ENCODE assay signal across 15 cellular contexts in the genomic region with DNA sequence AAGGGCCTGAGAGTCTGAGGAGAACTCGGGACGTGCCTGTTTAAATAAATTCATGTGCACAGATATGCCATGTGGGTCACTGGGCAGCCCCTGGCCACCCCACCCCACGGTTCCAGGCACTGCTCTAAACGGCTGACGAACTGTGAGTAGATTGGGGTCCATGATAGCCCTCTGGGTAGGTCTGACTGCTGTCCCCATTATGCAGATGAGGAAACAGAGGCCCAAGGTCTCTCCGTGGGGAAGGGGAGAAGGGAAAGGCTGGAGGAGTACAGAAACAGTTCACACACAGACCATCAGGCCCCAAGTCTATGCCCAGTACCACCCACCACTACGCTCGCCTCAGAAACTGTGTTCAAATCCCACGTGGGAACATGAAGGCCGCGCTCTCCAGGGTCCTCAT. TPM values are rescaled to one million over a fixed set of nuclear protein-coding genes. Genes with fewer than 3 reads are reported as not detected.
DNase-seq lines count a peak whose midpoint lies in the region; ATAC-seq and TF ChIP-seq lines count a peak whose summit lies in the region.
"Had no signal": no experiment of that assay in that cellular context is flagged by ENCODE, and none has a peak within 500 bp of the region (broad histone marks: within the 10 kb centered on the region; RNA-seq: fewer than 3 reads in every experiment).

No MANE protein-coding gene starts in this region.

- H3K9me3 ChIP-seq in tibial artery: no peaks in the 10 kb centered on the region
- H3K9me3 ChIP-seq: lower lobe of right lung, testis had no signal

- peak overlapping the region; percentile 86 to 93 for H3K27ac ChIP-seq in tibial artery
- H3K27ac ChIP-seq: lower lobe of right lung had no signal

- intact Hi-C loops in natural killer cell (cut with micrococcal nuclease): loop anchor here (10.0 kb wide), 1 partner anchor 68 kb away; the partner anchor contains the start of gene GALP
- intact Hi-C loops in dendritic cell treated with granulocyte-macrophage colony-stimulating factor and Interleukin-4, amounts not matched to agents 40 ng/mL and 50 ng/mL, for 4 days (cut with micrococcal nuclease): no loop called here
- intact Hi-C loops in tibial artery (cut with DNase I; ENCODE audit: low total_unique reads): loop anchor here (10.0 kb wide), 1 partner anchor 208 kb away; the partner anchor contains the start of gene ZSCAN5A

- DNase-seq in natural killer cell treated with Interleukin-12 subunit alpha and Interleukin-12 subunit beta and Interleukin-15 and Interleukin-18, amount 100 ng/mL, for 72 hours (ENCODE audit: low spot score): peak; percentile 44
- DNase-seq in natural killer cell (no peak), tibial artery (no peak), CD1c-positive myeloid dendritic cell (ENCODE audit: extremely low spot score) (no peak), GM19238 (ENCODE audit: insufficient read length, low spot score) (no peak)
- DNase-seq: activated CD4-positive, alpha-beta T cell treated with anti-CD3 and anti-CD28 coated beads for 48 hours; Karpas-422; NCI-H1092; NCI-H2081 treated with DMSO at 0.1 percent for 48 hours; NCI-H510A treated with DMSO at 0.1 percent for 48 hours; testis had no signal

- peaks cover 5 to 19% (median 13%) of the 10 kb centered on the region in 3 donors for H3K36me3 ChIP-seq in tibial artery

- no peak overlapping the region for H3K27ac Mint-ChIP-seq in natural killer cell treated with Interleukin-12 subunit alpha and Interleukin-12 subunit beta and Interleukin-15 and Interleukin-18, amount 100 ng/mL, for 72 hours
- H3K27ac Mint-ChIP-seq in natural killer cell: peak overlapping the region in 1 of 2 donors; percentile 75
- H3K27ac Mint-ChIP-seq in dendritic cell treated with granulocyte-macrophage colony-stimulating factor and Interleukin-4, amounts not matched to agents 40 ng/mL and 50 ng/mL, for 4 days: peak overlapping the region; percentile 67
- peak overlapping the region; percentile 67 to 78 (median 68) for H3K27ac Mint-ChIP-seq in nephron

- ATAC-seq in natural killer cell treated with Interleukin-12 subunit alpha and Interleukin-12 subunit beta and Interleukin-15 and Interleukin-18, amount 100 ng/mL, for 72 hours: no peak
- no peak for ATAC-seq in natural killer cell
- ATAC-seq in HG03354 (IDR thresholded peaks at IDR 0.05; ENCODE audit: poor library complexity, severe bottlenecking, unreplicated experiment): no peak
- ATAC-seq: lower lobe of right lung had no signal

- no peak overlapping the region for H3K4me3 ChIP-seq in tibial artery
- H3K4me3 ChIP-seq: lower lobe of right lung had no signal

- H3K4me3 Mint-ChIP-seq in natural killer cell treated with Interleukin-12 subunit alpha and Interleukin-12 subunit beta and Interleukin-15 and Interleukin-18, amount 100 ng/mL, for 72 hours: no peak overlapping the region
- H3K4me3 Mint-ChIP-seq in natural killer cell: no peak overlapping the region
- H3K4me3 Mint-ChIP-seq in dendritic cell treated with granulocyte-macrophage colony-stimulating factor and Interleukin-4, amounts not matched to agents 40 ng/mL and 50 ng/mL, for 4 days: no peak overlapping the region
- H3K4me3 Mint-ChIP-seq in nephron: peak overlapping the region in 2 of 3 experiments; percentile 15 to 50

- H3K27me3 ChIP-seq in tibial artery: no peaks in the 10 kb centered on the region
- H3K27me3 ChIP-seq: testis had no signal

- H3K4me1 ChIP-seq in tibial artery: peaks cover 0 to 75% (median 62%) of the 10 kb centered on the region in 4 donors

- H3K27me3 Mint-ChIP-seq in natural killer cell treated with Interleukin-12 subunit alpha and Interleukin-12 subunit beta and Interleukin-15 and Interleukin-18, amount 100 ng/mL, for 72 hours: no peaks in the 10 kb centered on the region
- H3K27me3 Mint-ChIP-seq in natural killer cell (ENCODE audit: low read depth in 2 of 2): no peaks in the 10 kb centered on the region
- no peaks in the 10 kb centered on the region for H3K27me3 Mint-ChIP-seq in dendritic cell treated with granulocyte-macrophage colony-stimulating factor and Interleukin-4, amounts not matched to agents 40 ng/mL and 50 ng/mL, for 4 days
- H3K27me3 Mint-ChIP-seq in nephron (ENCODE audit: low read depth): no peaks in the 10 kb centered on the region

- H3K4me1 Mint-ChIP-seq in natural killer cell treated with Interleukin-12 subunit alpha and Interleukin-12 subunit beta and Interleukin-15 and Interleukin-18, amount 100 ng/mL, for 72 hours (ENCODE audit: low read depth in 2 of 2): peaks cover 20 to 38% of the 10 kb centered on the region in 2 donors
- H3K4me1 Mint-ChIP-seq in natural killer cell (peaks cover 30 to 54% of the 10 kb centered on the region in 2 donors), nephron (peaks cover 46% of the 10 kb centered on the region)
- peaks cover 85% of the 10 kb centered on the region for H3K4me1 Mint-ChIP-seq in dendritic cell treated with granulocyte-macrophage colony-stimulating factor and Interleukin-4, amounts not matched to agents 40 ng/mL and 50 ng/mL, for 4 days (ENCODE audit: low read depth)

- no peaks in the 10 kb centered on the region for H3K9me3 Mint-ChIP-seq in natural killer cell treated with Interleukin-12 subunit alpha and Interleukin-12 subunit beta and Interleukin-15 and Interleukin-18, amount 100 ng/mL, for 72 hours
- H3K9me3 Mint-ChIP-seq in natural killer cell (no peaks in the 10 kb centered on the region), nephron (no peaks in the 10 kb centered on the region)
- H3K9me3 Mint-ChIP-seq in dendritic cell treated with granulocyte-macrophage colony-stimulating factor and Interleukin-4, amounts not matched to agents 40 ng/mL and 50 ng/mL, for 4 days: no peaks in the 10 kb centered on the region

- no peaks in the 10 kb centered on the region for H3K36me3 Mint-ChIP-seq in natural killer cell treated with Interleukin-12 subunit alpha and Interleukin-12 subunit beta and Interleukin-15 and Interleukin-18, amount 100 ng/mL, for 72 hours
- no peaks in the 10 kb centered on the region for H3K36me3 Mint-ChIP-seq in natural killer cell
- peaks cover 63% of the 10 kb centered on the region for H3K36me3 Mint-ChIP-seq in dendritic cell treated with granulocyte-macrophage colony-stimulating factor and Interleukin-4, amounts not matched to agents 40 ng/mL and 50 ng/mL, for 4 days (ENCODE audit: low read depth)
- H3K36me3 Mint-ChIP-seq in nephron (ENCODE audit: low read depth): peaks cover 7% of the 10 kb centered on the region

- TF ChIP-seq CTCF in natural killer cell (IDR thresholded peaks at IDR 0.05): no peak
- no peak for TF ChIP-seq CTCF in nephron (IDR thresholded peaks at IDR 0.05; ENCODE audit: unreplicated experiment in 3 of 3)
- TF ChIP-seq CTCF in tibial artery (IDR thresholded peaks at IDR 0.05): no peak

RNA-seq across cellular contexts. Expression of gene ZNF787, which starts 14.1 kb away (rescaled TPM):
- 10 to 100 TPM; 39.2 to 60.6 TPM for total RNA-seq in natural killer cell treated with Interleukin-12 subunit alpha and Interleukin-12 subunit beta and Interleukin-15 and Interleukin-18, amount 100 ng/mL, for 72 hours
- total RNA-seq in natural killer cell: 10 to 100 TPM; 23.9 to 42.0 (median 36.9) TPM

RNA-seq across cellular contexts. Expression of gene ZNF444, which starts 34.1 kb away (rescaled TPM):
- total RNA-seq in natural killer cell treated with Interleukin-12 subunit alpha and Interleukin-12 subunit beta and Interleukin-15 and Interleukin-18, amount 100 ng/mL, for 72 hours: 10 to 100 TPM; 23.2 to 50.6 TPM
- total RNA-seq in natural killer cell: 10 to 100 TPM; 14.5 to 21.9 (median 16.7) TPM

Comparison
In these comparisons a context has a peak if more than half of its experiments do, and no peak if none do; other contexts are left out.
1. H3K27ac Mint-ChIP-seq: peak in dendritic cell treated with granulocyte-macrophage colony-stimulating factor and Interleukin-4, amounts not matched to agents 40 ng/mL and 50 ng/mL, for 4 days (single experiment) and nephron (3 of 3); none in natural killer cell treated with Interleukin-12 subunit alpha and Interleukin-12 subunit beta and Interleukin-15 and Interleukin-18, amount 100 ng/mL, for 72 hours (0 of 2).
2. H3K4me3 Mint-ChIP-seq: peak in nephron (2 of 3); none in natural killer cell treated with Interleukin-12 subunit alpha and Interleukin-12 subunit beta and Interleukin-15 and Interleukin-18, amount 100 ng/mL, for 72 hours (single experiment), natural killer cell (single experiment) and dendritic cell treated with granulocyte-macrophage colony-stimulating factor and Interleukin-4, amounts not matched to agents 40 ng/mL and 50 ng/mL, for 4 days (single experiment).